In the genomic region with DNA sequence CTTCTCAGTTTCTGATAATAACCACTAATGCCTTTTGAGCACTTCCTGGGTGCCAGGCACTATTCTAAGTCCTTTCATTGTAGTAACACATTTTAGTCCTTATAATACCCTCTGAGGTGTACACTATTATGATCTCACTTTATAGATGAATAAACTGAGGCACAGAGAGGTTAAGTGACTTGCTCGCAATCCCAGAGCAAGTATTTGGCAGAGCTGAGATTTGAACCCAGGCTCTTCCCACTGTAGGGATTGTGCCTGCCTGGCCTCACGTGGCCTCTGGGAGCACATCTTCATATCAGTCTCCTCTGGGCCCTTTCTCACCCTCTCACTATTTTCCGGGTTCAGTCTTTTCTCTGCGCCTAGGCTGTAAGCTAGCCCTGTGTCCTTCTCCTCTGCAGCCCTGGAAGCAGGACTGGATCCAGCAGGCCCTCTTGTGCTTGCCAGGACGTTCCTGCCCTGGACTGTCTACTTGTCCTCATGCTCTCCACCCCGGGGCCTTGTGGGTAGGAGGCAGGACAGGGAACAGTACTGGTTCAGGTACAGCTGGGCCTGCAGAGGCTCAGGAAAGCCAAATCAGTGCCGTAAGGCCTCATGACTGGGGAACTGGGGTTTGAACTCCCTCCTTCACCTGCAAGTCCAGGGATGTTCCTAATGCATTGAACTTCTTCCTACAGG, we compare ENCODE assay signal across 10 cellular contexts.
"Had no signal": no experiment of that assay in that cellular context is flagged by ENCODE, and none has a peak within 500 bp of the region (broad histone marks: within the 10 kb centered on the region; RNA-seq: fewer than 3 reads in every experiment).

No MANE protein-coding gene starts in this region.

- DNase-seq: activated CD4-positive, CD25-positive, alpha-beta regulatory T cell; activated effector memory CD4-positive, alpha-beta T cell treated with Interleukin-2 at 50 U/mL for 16 hours; amygdala; dermis blood vessel endothelial cell; nephron progenitor cell; stimulated activated CD4-positive, alpha-beta T cell treated with anti-CD3 and anti-CD28 coated beads, Interleukin-15, amount 100 ng/mL, for 24 hours; stomach; T-helper 2 cell had no signal

- H3K9me3 Mint-ChIP-seq: nephron progenitor cell had no signal

- H3K36me3 ChIP-seq: stomach, thoracic aorta had no signal

- H3K4me3 ChIP-seq: stomach, thoracic aorta had no signal

- H3K9me3 ChIP-seq: stomach, thoracic aorta had no signal

- H3K27ac ChIP-seq: stomach, thoracic aorta had no signal

- H3K4me3 Mint-ChIP-seq: activated naive CD8-positive, alpha-beta T cell; nephron progenitor cell had no signal

- H3K27ac Mint-ChIP-seq: activated naive CD8-positive, alpha-beta T cell; nephron progenitor cell had no signal

- H3K36me3 Mint-ChIP-seq: activated naive CD8-positive, alpha-beta T cell had no signal
